In genomic region chr5:60955239-60955638, GRCh38 we compare ENCODE assay signal across 18 cellular contexts. TPM values are rescaled to one million over a fixed set of nuclear protein-coding genes. Genes with fewer than 3 reads are reported as not detected.
DNase-seq lines count a peak whose midpoint lies in the region; ATAC-seq, FAIRE-seq and TF ChIP-seq lines count a peak whose summit lies in the region.
"Had no signal": no experiment of that assay in that cellular context is flagged by ENCODE, and none has a peak within 500 bp of the region (broad histone marks: within the 10 kb centered on the region; RNA-seq: fewer than 3 reads in every experiment).

No MANE protein-coding gene starts in this region.

- H3K4me3 ChIP-seq in A549 (no peak overlapping the region), HCT116 (replicated peaks in 1 of 2; ENCODE audit: low read depth in 1 of 2, low read length in 2 of 2) (no peak overlapping the region), K562 (no peak overlapping the region), heart left ventricle (no peak overlapping the region)
- H3K4me3 ChIP-seq: GM23338, HAP-1 had no signal

- FAIRE-seq in A549 (lab: Jason Lieb, UNC) (no peak), K562 (lab: Jason Lieb, UNC) (no peak)
- FAIRE-seq: G401.6, GM12892, H54 had no signal

- TF ChIP-seq CTCF in A549 (IDR thresholded peaks at IDR 0.05) (no peak), HCT116 (IDR thresholded peaks at IDR 0.05 in 2 of 3, conservative IDR thresholded peaks at IDR 0.05 in 1 of 3; ENCODE audit: borderline replicate concordance in 1 of 3, insufficient read depth in 1 of 3, low read depth in 2 of 3, low read length in 2 of 3) (no peak), K562 (IDR thresholded peaks at IDR 0.05 in 2 of 3, conservative IDR thresholded peaks at IDR 0.05 in 1 of 3; ENCODE audit: insufficient read depth in 2 of 3, low read depth in 1 of 3, low read length in 3 of 3) (no peak), heart left ventricle (IDR thresholded peaks at IDR 0.05) (no peak)

- no peak overlapping the region for H3K27ac ChIP-seq in A549
- H3K27ac ChIP-seq in HCT116 (ENCODE audit: low read depth, low read length), result no peak overlapping the region
- H3K27ac ChIP-seq in K562 (ENCODE audit: extremely low read depth, low read depth, low read length), result no peak overlapping the region
- no peak overlapping the region for H3K27ac ChIP-seq in heart left ventricle

- BruUV-seq in HCT116 (replicated peaks; lab: Mats Ljungman, UMichigan), result no TSS peak
- no TSS peak for BruUV-seq in K562 (replicated peaks; lab: Mats Ljungman, UMichigan)

- H3K27me3 ChIP-seq in HCT116 (ENCODE audit: insufficient read depth, low read length), result no peaks in the 10 kb centered on the region
- H3K27me3 ChIP-seq in K562 (ENCODE audit: control insufficient read depth in 2 of 2, insufficient read depth in 2 of 2, low read length in 2 of 2), result no peaks in the 10 kb centered on the region
- H3K27me3 ChIP-seq in heart left ventricle, result no peaks in the 10 kb centered on the region

- TF ChIP-seq POLR2A in A549 (IDR thresholded peaks at IDR 0.05; ENCODE audit: low read length) (no peak), HCT116 (IDR thresholded peaks at IDR 0.05; ENCODE audit: borderline replicate concordance, extremely low read depth, insufficient read depth, insufficient read length) (no peak), K562 (conservative IDR thresholded peaks at IDR 0.05) (no peak), heart left ventricle (IDR thresholded peaks at IDR 0.05) (no peak)

- no peaks in the 10 kb centered on the region for H3K9me2 ChIP-seq in HCT116 (ENCODE audit: insufficient read depth)

- H4K20me1 ChIP-seq in HCT116 (ENCODE audit: insufficient read depth) (no peaks in the 10 kb centered on the region), K562 (replicated peaks; ENCODE audit: control insufficient read depth, insufficient read depth, low read length) (no peaks in the 10 kb centered on the region)

- H3K9me1 ChIP-seq in K562 (ENCODE audit: control insufficient read depth, insufficient read depth, low read length), result no peaks in the 10 kb centered on the region

- H2AFZ ChIP-seq in HCT116 (ENCODE audit: low read depth, low read length, poor library complexity, severe bottlenecking), result no peak overlapping the region
- H2AFZ ChIP-seq in K562 (ENCODE audit: low read depth, low read length), result no peak overlapping the region
- H2AFZ ChIP-seq: GM23338 had no signal

- H3K4me1 ChIP-seq in A549, result no peaks in the 10 kb centered on the region
- H3K4me1 ChIP-seq in HCT116 (ENCODE audit: control insufficient read depth in 1 of 2, insufficient read depth in 2 of 2, low read length in 2 of 2), result no peaks in the 10 kb centered on the region; a peak in 1 of 4 replicates
- H3K4me1 ChIP-seq in K562 (replicated peaks in 1 of 2; ENCODE audit: control insufficient read depth in 2 of 2, insufficient read depth in 2 of 2, low read length in 2 of 2), result no peaks in the 10 kb centered on the region
- H3K4me1 ChIP-seq in heart left ventricle, result peaks cover 0 to 14% (median 0%) of the 10 kb centered on the region in 12 donors

- H3K36me3 ChIP-seq in HCT116 (ENCODE audit: control insufficient read depth in 1 of 2, insufficient read depth in 2 of 2, low read length in 2 of 2) (no peaks in the 10 kb centered on the region; a peak in 1 of 4 replicates), K562 (ENCODE audit: control insufficient read depth, insufficient read depth, low read length) (no peaks in the 10 kb centered on the region; the same call in 2 of the 3 replicates), heart left ventricle (no peaks in the 10 kb centered on the region)
- H3K36me3 ChIP-seq: HAP-1 had no signal

- ATAC-seq in A549 (no peak), HCT116 (no peak), K562 (no peak), heart left ventricle (no peak)
- ATAC-seq: GM23338 had no signal

- peaks cover 91% of the 10 kb centered on the region for H3K79me2 ChIP-seq in HCT116 (ENCODE audit: insufficient read depth, low read length)
- H3K79me2 ChIP-seq in K562 (ENCODE audit: control insufficient read depth, insufficient read depth, low read length), result peaks cover 89% of the 10 kb centered on the region

- CTCF ChIA-PET in A549 (lab: Yijun Ruan, JAX) (interaction anchor here (0.6 kb wide), 1 partner anchor 210 kb away, joined by 3 read pairs; no protein-coding TSS in a partner anchor), HCT116 (lab: Charles Lee) (no interaction called here), K562 (lab: Yijun Ruan, JAX; ENCODE audit: low intra/inter-chr PET ratio) (no interaction called here)

- no peak overlapping the region for H3K4me2 ChIP-seq in A549
- no peak overlapping the region for H3K4me2 ChIP-seq in HCT116 (ENCODE audit: low read length)
- H3K4me2 ChIP-seq in K562 (ENCODE audit: insufficient read depth, low read length), result no peak overlapping the region
- H3K4me2 ChIP-seq: GM23338 had no signal

- TF ChIP-seq RAD21 in A549 (conservative IDR thresholded peaks at IDR 0.05 in 1 of 2, IDR thresholded peaks at IDR 0.05 in 1 of 2) (no peak), HCT116 (IDR thresholded peaks at IDR 0.05; ENCODE audit: low read depth) (no peak), K562 (CRISPR knock-in tag; conservative IDR thresholded peaks at IDR 0.05 in 1 of 2, IDR thresholded peaks at IDR 0.05 in 1 of 2) (no peak)

- POLR2A ChIA-PET in A549 (lab: Yijun Ruan, JAX), result no interaction called here
- POLR2A ChIA-PET in HCT116 (lab: Charles Lee), result no interaction called here
- POLR2A ChIA-PET in K562 (lab: Yijun Ruan, JAX), result no interaction called here

- DNase-seq in A549 (ENCODE audit: low read depth in 1 of 2, low spot score in 1 of 2), result no peak
- no peak for DNase-seq in HCT116 (ENCODE audit: low read depth, low spot score)
- no peak for DNase-seq in K562 (ENCODE audit: extremely low read depth in 1 of 4, low spot score in 3 of 4)
- DNase-seq in DMS 273 (lab: John Stamatoyannopoulos, UW; ENCODE audit: unreplicated experiment), result no peak
- no peak for DNase-seq in midbrain (lab: John Stamatoyannopoulos, UW)
- no peak for DNase-seq in heart left ventricle
- DNase-seq: 8988T; C1 segment of cervical spinal cord; Calu3; CD4-positive, alpha-beta memory T cell; COR-L47; DMS153; DND-41 had no signal

- RAD21 ChIA-PET in HCT116 (lab: Charles Lee; ENCODE audit: low non-redundant PET in 1 of 2, low total read pairs in 2 of 2, uncharacterized antibody in 2 of 2, unreplicated experiment in 2 of 2), result no interaction called here

- intact Hi-C loops in HCT116 (cut with micrococcal nuclease) (loop anchor here (5.0 to 10.0 kb wide), 3 partner anchors 97 to 1190 kb away; partner anchors contain the start of gene SMIM15), K562 (cut with micrococcal nuclease) (loop anchor here (10.0 kb wide), 1 partner anchor 100 kb away; no protein-coding TSS in a partner anchor), heart left ventricle (cut with DNase I) (loop anchor here in 6 of 10 donors (5.0 to 10.0 kb wide), 5 partner anchors 700 to 980 kb away; no protein-coding TSS in a partner anchor)

- 91% methylated on average over 3 of the region's 3 CpGs for WGBS in A549 (ENCODE audit: missing lambda C conversion rate)
- WGBS in K562 (ENCODE audit: insufficient coverage, low coverage, missing lambda C conversion rate), result 82% methylated on average over 3 of the region's 3 CpGs
- 95 to 98% (median 97%) methylated on average over 3 of the region's 3 CpGs for WGBS in heart left ventricle, 4 donors

- in situ Hi-C loops in K562 (cut with MboI), result no loop called here

- TF ChIP-seq EP300 in A549 (IDR thresholded peaks at IDR 0.05) (no peak), K562 (IDR thresholded peaks at IDR 0.05; ENCODE audit: low read length) (no peak)

- H3K9me3 ChIP-seq in A549 (peaks cover 10% of the 10 kb centered on the region; the same call in 2 of the 3 replicates), HCT116 (ENCODE audit: control insufficient read depth in 1 of 2, insufficient read depth in 1 of 2, low read depth in 1 of 2, low read length in 2 of 2) (peaks cover 0 to 9% of the 10 kb centered on the region in 2 experiments; a peak in 1 of 4 replicates), K562 (replicated peaks; ENCODE audit: control insufficient read depth, insufficient read depth, low read depth, low read length) (no peaks in the 10 kb centered on the region), heart left ventricle (peaks cover 0 to 13% (median 3%) of the 10 kb centered on the region in 12 donors)

- H3K9ac ChIP-seq in HCT116 (ENCODE audit: low read length), result no peak overlapping the region
- H3K9ac ChIP-seq in K562 (ENCODE audit: insufficient read depth in 1 of 2, low read depth in 2 of 2, low read length in 2 of 2), result no peak overlapping the region

RNA-seq across cellular contexts. Expression of gene NDUFAF2, which starts 10.2 kb away (rescaled TPM):
- 40.4 and 66.1 TPM in 2 replicates for polyA plus RNA-seq in A549 (2011; rRNA removed)
- polyA plus RNA-seq in A549 (2012; cell fraction: cytosol; rRNA removed), result 25.2 and 36.4 TPM in 2 replicates
- 4.3 and 5.3 TPM in 2 replicates for polyA plus RNA-seq in A549 (2012; cell fraction: nucleus; rRNA removed)
- polyA plus RNA-seq in A549 (2017; fragmentation: RNase III; extraction: RNeasy Plus Mini Kit Qiagen cat#74134 plus additional on column Dnase treatment), result 83.7 to 95.6 TPM (median 84.5 TPM) in 3 replicates
- polyA minus RNA-seq in A549 (2011; rRNA and poly(A)+ RNA removed), result 6.6 and 17.5 TPM in 2 replicates
- total RNA-seq in HCT116 (2021; ENCODE audit: unreplicated experiment), result 36.9 TPM
- polyA plus RNA-seq in HCT116 (2012), result 25.4 and 27.6 TPM in 2 replicates
- 8.3 and 9.4 TPM in 2 replicates for total RNA-seq in K562 (2011; cell fraction: chromatin; rRNA removed; ENCODE audit: low replicate concordance)
- 14.2 and 15.7 TPM in 2 replicates for total RNA-seq in K562 (2011; cell fraction: nucleolus; rRNA removed)
- 8.9 and 10.3 TPM in 2 replicates for total RNA-seq in K562 (2011; cell fraction: nucleoplasm; rRNA removed)
- total RNA-seq in K562 (2014; rRNA removed), result 61.5 and 66.4 TPM in 2 replicates
- total RNA-seq in K562 (2014; rRNA removed; fragmentation: Illumina TruSeq; extraction: Trizol), result 95.9 and 104 TPM in 2 replicates
- total RNA-seq in K562 (2015; rRNA removed; fragmentation: Illumina TruSeq; extraction: Trizol), result 89.3 and 93.6 TPM in 2 replicates
- 56.0 and 58.9 TPM in 2 replicates for total RNA-seq in K562 (2021)
- polyA plus RNA-seq in K562 (2011; rRNA removed), result 55.5 and 64.3 TPM in 2 replicates
- polyA plus RNA-seq in K562 (2011; cell fraction: cytosol; rRNA removed), result 11.2 and 17.8 TPM in 2 replicates
- polyA plus RNA-seq in K562 (2011; cell fraction: nucleus; rRNA removed), result 11.4 and 15.6 TPM in 2 replicates
- polyA plus RNA-seq in K562 (2012), result 52.2 and 79.7 TPM in 2 replicates
- 81.0 and 100 TPM in 2 replicates for polyA plus RNA-seq in K562 (2014; fragmentation: Illumina TruSeq; extraction: Trizol)
- polyA plus RNA-seq in K562 (2014; fragmentation: Nextera tagmentation; extraction: Ambion mirVana), result 100 to 1,000 TPM; 140 to 155 TPM
- polyA plus RNA-seq in K562 (2014; rRNA removed), result 112 and 128 TPM in 2 replicates
- polyA minus RNA-seq in K562 (2011; rRNA and poly(A)+ RNA removed), result 13.2 and 13.3 TPM in 2 replicates
- 14.3 and 27.4 TPM in 2 replicates for polyA minus RNA-seq in K562 (2011; cell fraction: cytosol; rRNA and poly(A)+ RNA removed)
- polyA minus RNA-seq in K562 (2011; cell fraction: nucleus; rRNA and poly(A)+ RNA removed), result 19.0 and 30.5 TPM in 2 replicates
- 10 to 100 TPM; 22.9 to 50.1 (median 34.4) TPM for total RNA-seq in heart left ventricle
- polyA plus RNA-seq in heart left ventricle, result 10 to 100 TPM; 83.6 to 87.7 TPM

RNA-seq across cellular contexts. Expression of gene ERCC8, which starts 10.4 kb away (rescaled TPM):
- 29.5 and 31.5 TPM in 2 replicates for polyA plus RNA-seq in A549 (2011; rRNA removed)
- 11.7 and 12.0 TPM in 2 replicates for polyA plus RNA-seq in A549 (2012; cell fraction: cytosol; rRNA removed)
- 5.6 and 7.3 TPM in 2 replicates for polyA plus RNA-seq in A549 (2012; cell fraction: nucleus; rRNA removed)
- polyA plus RNA-seq in A549 (2017; fragmentation: RNase III; extraction: RNeasy Plus Mini Kit Qiagen cat#74134 plus additional on column Dnase treatment), result 21.3 to 26.1 TPM (median 22.9 TPM) in 3 replicates
- 18.6 and 20.7 TPM in 2 replicates for polyA minus RNA-seq in A549 (2011; rRNA and poly(A)+ RNA removed)
- total RNA-seq in HCT116 (2021; ENCODE audit: unreplicated experiment), result 15.1 TPM
- 4.9 and 6.7 TPM in 2 replicates for polyA plus RNA-seq in HCT116 (2012)
- 22.7 and 43.4 TPM in 2 replicates for total RNA-seq in K562 (2011; cell fraction: chromatin; rRNA removed; ENCODE audit: low replicate concordance)
- total RNA-seq in K562 (2011; cell fraction: nucleolus; rRNA removed), result 10.0 and 16.1 TPM in 2 replicates
- total RNA-seq in K562 (2011; cell fraction: nucleoplasm; rRNA removed), result 21.8 and 37.2 TPM in 2 replicates
- 10.1 and 14.6 TPM in 2 replicates for total RNA-seq in K562 (2014; rRNA removed)
- total RNA-seq in K562 (2014; rRNA removed; fragmentation: Illumina TruSeq; extraction: Trizol), result 29.0 and 30.0 TPM in 2 replicates
- 24.4 and 24.8 TPM in 2 replicates for total RNA-seq in K562 (2015; rRNA removed; fragmentation: Illumina TruSeq; extraction: Trizol)
- 14.1 and 15.6 TPM in 2 replicates for total RNA-seq in K562 (2021)
- polyA plus RNA-seq in K562 (2011; rRNA removed), result 36.7 and 41.8 TPM in 2 replicates
- polyA plus RNA-seq in K562 (2011; cell fraction: cytosol; rRNA removed), result 12.6 and 25.9 TPM in 2 replicates
- polyA plus RNA-seq in K562 (2011; cell fraction: nucleus; rRNA removed), result 13.4 and 20.6 TPM in 2 replicates
- 9.3 and 12.2 TPM in 2 replicates for polyA plus RNA-seq in K562 (2012)
- 19.1 and 20.4 TPM in 2 replicates for polyA plus RNA-seq in K562 (2014; fragmentation: Illumina TruSeq; extraction: Trizol)
- 10 to 100 TPM; 37.1 to 39.4 TPM for polyA plus RNA-seq in K562 (2014; fragmentation: Nextera tagmentation; extraction: Ambion mirVana)
- 16.1 and 17.1 TPM in 2 replicates for polyA plus RNA-seq in K562 (2014; rRNA removed)
- 32.3 and 39.8 TPM in 2 replicates for polyA minus RNA-seq in K562 (2011; rRNA and poly(A)+ RNA removed)
- polyA minus RNA-seq in K562 (2011; cell fraction: cytosol; rRNA and poly(A)+ RNA removed), result 18.1 and 18.3 TPM in 2 replicates
- 20.5 and 34.9 TPM in 2 replicates for polyA minus RNA-seq in K562 (2011; cell fraction: nucleus; rRNA and poly(A)+ RNA removed)
- total RNA-seq in heart left ventricle, result 10 to 100 TPM in 1 of 9 donors, 1 to 10 TPM in 8; 5.0 to 10.1 (median 6.1) TPM
- polyA plus RNA-seq in heart left ventricle, result 1 to 10 TPM; 3.0 to 6.4 TPM

Comparison
In these comparisons a context has a peak if more than half of its experiments do, and no peak if none do; other contexts are left out.
1. Of the 35 proteins assayed by ChIP-seq in both K562 and A549: peak only in K562: none; only in A549: CHD4 and HDAC2; in both: none; in neither: 33.